ENCODE assay signal across 8 cellular contexts in genomic region chr1:85275701-85276289, GRCh38. TPM values are rescaled to one million over a fixed set of nuclear protein-coding genes. Genes with fewer than 3 reads are reported as not detected.
DNase-seq lines count a peak whose midpoint lies in the region; ATAC-seq, FAIRE-seq and TF ChIP-seq lines count a peak whose summit lies in the region.

No MANE protein-coding gene starts in this region.

- H3K4me1 ChIP-seq in A549 (peaks cover 43% of the 10 kb centered on the region), OCI-LY3 (ENCODE audit: low read length) (peaks cover 31% of the 10 kb centered on the region), mucosa of descending colon (ENCODE audit: low read depth) (peaks cover 60% of the 10 kb centered on the region)

- H3K27me3 Mint-ChIP-seq in chondrocyte (ENCODE audit: low read depth), result no peaks in the 10 kb centered on the region

- TF ChIP-seq POLR2A in A549 (IDR thresholded peaks at IDR 0.05; ENCODE audit: low read length), result no peak

- DNase-seq in A549 (ENCODE audit: low read depth in 1 of 2, low spot score in 1 of 2) (no peak), chondrocyte (ENCODE audit: low spot score) (no peak), mucosa of descending colon (no peak), NCI-H69 (lab: John Stamatoyannopoulos, UW) (no peak), NCI-H748 (lab: John Stamatoyannopoulos, UW; ENCODE audit: unreplicated experiment) (no peak), iPS-NIHi7 (ENCODE audit: extremely low spot score) (no peak)

- H3K4me3 ChIP-seq in A549 (peak overlapping the region; percentile 97), OCI-LY3 (ENCODE audit: low read length) (peak overlapping the region; percentile 86), mucosa of descending colon (peak overlapping the region; percentile 90)

- CTCF ChIA-PET in A549 (lab: Yijun Ruan, JAX), result interaction anchor here (1.0 to 4.1 kb wide), 5 partner anchors 12 to 166 kb away, joined by 3 to 27 read pairs (median 4); partner anchors contain the start of gene C1orf52

- H4K20me1 ChIP-seq in OCI-LY3 (ENCODE audit: insufficient read depth, low read length), result peaks cover 34% of the 10 kb centered on the region

- H3K9me3 Mint-ChIP-seq in chondrocyte (ENCODE audit: low read depth), result no peaks in the 10 kb centered on the region

- no peaks in the 10 kb centered on the region for H3K27me3 ChIP-seq in OCI-LY3 (ENCODE audit: low read depth, low read length)

- H3K4me1 Mint-ChIP-seq in chondrocyte (ENCODE audit: low read depth), result peaks cover 52% of the 10 kb centered on the region

- H3K36me3 Mint-ChIP-seq in chondrocyte (ENCODE audit: low read depth), result peaks cover 6% of the 10 kb centered on the region

- FAIRE-seq in A549 (lab: Jason Lieb, UNC), result no peak

- ATAC-seq in A549 (no peak), GM18517 (IDR thresholded peaks at IDR 0.05; ENCODE audit: unreplicated experiment) (peak; percentile 0), mucosa of descending colon (no peak)

- H3K36me3 ChIP-seq in OCI-LY3 (replicated peaks; ENCODE audit: low read depth, low read length), result peaks cover 33% of the 10 kb centered on the region
- no peaks in the 10 kb centered on the region for H3K36me3 ChIP-seq in mucosa of descending colon (ENCODE audit: low read depth)

- H3K79me2 ChIP-seq in OCI-LY3 (ENCODE audit: low read length), result peaks cover 52% of the 10 kb centered on the region

- TF ChIP-seq EP300 in A549 (IDR thresholded peaks at IDR 0.05), result no peak

- H3K27ac Mint-ChIP-seq in chondrocyte (ENCODE audit: unreplicated experiment), result peak overlapping the region; percentile 95

- POLR2A ChIA-PET in A549 (lab: Yijun Ruan, JAX), result interaction anchor here (1.6 to 2.8 kb wide), 3 partner anchors 14 to 22 kb away, joined by 7 to 28 read pairs (median 10); partner anchors contain the start of gene C1orf52

- H2AFZ ChIP-seq in OCI-LY3 (ENCODE audit: low read depth, low read length), result no peak overlapping the region

- H3K9me3 ChIP-seq in A549 (no peaks in the 10 kb centered on the region), OCI-LY3 (ENCODE audit: insufficient read depth, low read length) (no peaks in the 10 kb centered on the region), mucosa of descending colon (no peaks in the 10 kb centered on the region)

- H3K4me2 ChIP-seq in A549 (peak overlapping the region; percentile 96), OCI-LY3 (ENCODE audit: low read length) (peak overlapping the region; percentile 95)

- peak overlapping the region; percentile 81 for H3K4me3 Mint-ChIP-seq in chondrocyte (ENCODE audit: unreplicated experiment)

- intact Hi-C loops in mucosa of descending colon (cut with DNase I, micrococcal nuclease), result no loop called here

- WGBS in A549 (ENCODE audit: missing lambda C conversion rate), result 1% methylated on average over 9 of the region's 21 CpGs

- H3K27ac ChIP-seq in A549 (peak overlapping the region; percentile 94), OCI-LY3 (ENCODE audit: low read length) (peak overlapping the region; percentile 90)

- peak overlapping the region; percentile 95 for H3K9ac ChIP-seq in OCI-LY3 (ENCODE audit: low read length)

- no peak for TF ChIP-seq RAD21 in A549 (conservative IDR thresholded peaks at IDR 0.05 in 1 of 2, IDR thresholded peaks at IDR 0.05 in 1 of 2)

- TF ChIP-seq CTCF in A549 (IDR thresholded peaks at IDR 0.05) (no peak), OCI-LY3 (IDR thresholded peaks at IDR 0.05; ENCODE audit: low read depth, low read length) (no peak), chondrocyte (IDR thresholded peaks at IDR 0.05) (no peak), mucosa of descending colon (IDR thresholded peaks at IDR 0.05) (no peak)

TF ChIP-seq in A549, 52 proteins besides CTCF, POLR2A, EP300 and RAD21:
- TF ChIP-seq CEBPB (IDR thresholded peaks at IDR 0.05) (no peak), CHD4 (IDR thresholded peaks at IDR 0.05; ENCODE audit: borderline replicate concordance) (no peak), POLR2AphosphoS2 (conservative IDR thresholded peaks at IDR 0.05; ENCODE audit: low read length) (no peak), ATOH8 (CRISPR knock-in tag; IDR thresholded peaks at IDR 0.05; ENCODE audit: low read depth) (no peak), ZSCAN20 (CRISPR knock-in tag; IDR thresholded peaks at IDR 0.05) (no peak), MAFK (IDR thresholded peaks at IDR 0.05; ENCODE audit: partially characterized antibody) (no peak), MYC (IDR thresholded peaks at IDR 0.05; ENCODE audit: borderline replicate concordance, low read length) (no peak), CBX8 (IDR thresholded peaks at IDR 0.05) (no peak), ESRRA (IDR thresholded peaks at IDR 0.05; ENCODE audit: borderline replicate concordance, low read length) (no peak), MAZ (IDR thresholded peaks at IDR 0.05; ENCODE audit: borderline replicate concordance, low read depth, low read length) (no peak), EHMT2 (IDR thresholded peaks at IDR 0.05; ENCODE audit: low read depth) (no peak), GATA3 (IDR thresholded peaks at IDR 0.05; ENCODE audit: borderline replicate concordance) (no peak)
- TF ChIP-seq, protein P1, sequence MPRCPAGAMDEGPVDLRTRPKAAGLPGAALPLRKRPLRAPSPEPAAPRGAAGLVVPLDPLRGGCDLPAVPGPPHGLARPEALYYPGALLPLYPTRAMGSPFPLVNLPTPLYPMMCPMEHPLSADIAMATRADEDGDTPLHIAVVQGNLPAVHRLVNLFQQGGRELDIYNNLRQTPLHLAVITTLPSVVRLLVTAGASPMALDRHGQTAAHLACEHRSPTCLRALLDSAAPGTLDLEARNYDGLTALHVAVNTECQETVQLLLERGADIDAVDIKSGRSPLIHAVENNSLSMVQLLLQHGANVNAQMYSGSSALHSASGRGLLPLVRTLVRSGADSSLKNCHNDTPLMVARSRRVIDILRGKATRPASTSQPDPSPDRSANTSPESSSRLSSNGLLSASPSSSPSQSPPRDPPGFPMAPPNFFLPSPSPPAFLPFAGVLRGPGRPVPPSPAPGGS (IDR thresholded peaks at IDR 0.05), result no peak

RNA-seq across cellular contexts. Expression of gene BCL10, which starts 0.6 kb away (rescaled TPM):
- polyA plus RNA-seq in A549 (2011; rRNA removed) (12.7 and 15.5 TPM in 2 replicates), A549 (2017; fragmentation: RNase III; extraction: RNeasy Plus Mini Kit Qiagen cat#74134 plus additional on column Dnase treatment) (8.4 to 9.8 TPM (median 8.9 TPM) in 3 replicates)
- 3.6 and 4.3 TPM in 2 replicates for polyA plus RNA-seq in A549 (2012; cell fraction: cytosol; rRNA removed)
- 2.3 and 2.9 TPM in 2 replicates for polyA plus RNA-seq in A549 (2012; cell fraction: nucleus; rRNA removed)
- polyA minus RNA-seq in A549 (2011; rRNA and poly(A)+ RNA removed), result 19.5 and 20.4 TPM in 2 replicates
- total RNA-seq in chondrocyte (21.9 to 26.5 TPM (median 24.9 TPM) in 3 replicates), mucosa of descending colon (100 to 1,000 TPM in 2 of 3 donors, 10 to 100 TPM in 1; 63.5 to 128 (median 121) TPM)

RNA-seq across cellular contexts. Expression of gene C1orf52, which starts 16.3 kb away (rescaled TPM):
- polyA plus RNA-seq in A549 (2011; rRNA removed) (19.7 and 22.4 TPM in 2 replicates), A549 (2017; fragmentation: RNase III; extraction: RNeasy Plus Mini Kit Qiagen cat#74134 plus additional on column Dnase treatment) (12.2 to 14.8 TPM (median 12.3 TPM) in 3 replicates)
- 11.1 and 11.6 TPM in 2 replicates for polyA plus RNA-seq in A549 (2012; cell fraction: cytosol; rRNA removed)
- 10.3 and 13.7 TPM in 2 replicates for polyA plus RNA-seq in A549 (2012; cell fraction: nucleus; rRNA removed)
- polyA minus RNA-seq in A549 (2011; rRNA and poly(A)+ RNA removed), result 9.1 and 10.4 TPM in 2 replicates
- total RNA-seq in chondrocyte (27.1 to 31.3 TPM (median 28.0 TPM) in 3 replicates), mucosa of descending colon (10 to 100 TPM; 17.4 to 24.7 (median 19.2) TPM)
